Comparison of ENCODE assay signal across 1 cellular context in the genomic region with DNA sequence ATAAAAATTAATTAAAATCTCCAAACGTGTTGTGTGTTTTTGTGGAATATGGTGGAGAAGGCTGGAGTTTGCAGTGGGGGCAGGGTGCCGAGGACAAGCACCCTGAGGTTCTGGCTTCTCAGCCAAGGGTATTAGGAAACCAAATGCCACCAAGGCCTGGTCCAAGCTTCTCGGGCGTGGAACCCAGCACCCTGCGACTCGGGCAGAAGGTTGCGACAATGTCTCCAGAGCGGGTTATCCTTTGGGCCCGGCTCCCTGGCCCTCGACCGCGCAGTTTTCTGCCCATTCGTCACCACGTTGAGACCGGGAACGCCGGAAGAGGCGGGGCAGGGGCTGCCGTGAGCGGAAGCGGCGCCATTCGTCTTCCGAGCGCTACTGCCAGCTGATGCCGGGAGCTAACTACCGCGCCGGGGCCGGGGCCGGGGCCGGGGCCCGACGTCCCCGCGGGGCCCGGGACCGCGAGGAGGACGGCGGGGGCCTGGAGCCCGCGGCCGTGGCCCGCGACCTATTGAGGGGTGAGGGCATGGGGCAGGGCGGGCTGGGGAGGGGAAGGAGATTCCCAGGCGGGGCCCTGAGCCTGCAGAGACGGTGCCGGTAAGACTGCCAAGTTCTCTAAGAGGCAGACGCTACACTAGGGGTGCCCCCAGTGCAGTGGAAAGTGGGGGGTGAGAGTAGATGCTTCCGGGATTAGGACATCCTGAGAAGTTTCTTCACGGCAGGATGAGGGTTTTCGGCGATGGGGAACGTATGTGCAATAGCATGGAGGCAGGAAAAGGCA.
TF ChIP-seq lines count a peak whose summit lies in the region.

RRP36 (plus strand) TSS at position 354 of the 778 bp plus-strand sequence; CDS start at position 386, 32 bp downstream.

TF ChIP-seq in SK-N-SH, 30 proteins besides CTCF, POLR2A, EP300 and RAD21 (continued from another document):
- peak; percentile 62 for TF ChIP-seq PBX3 (IDR thresholded peaks at IDR 0.05)
- peak; percentile 79; the same call in 1 of the 2 replicates for TF ChIP-seq TAF1 (IDR thresholded peaks at IDR 0.05; ENCODE audit: borderline replicate concordance, low read depth, low read length)
- TF ChIP-seq, protein P1, sequence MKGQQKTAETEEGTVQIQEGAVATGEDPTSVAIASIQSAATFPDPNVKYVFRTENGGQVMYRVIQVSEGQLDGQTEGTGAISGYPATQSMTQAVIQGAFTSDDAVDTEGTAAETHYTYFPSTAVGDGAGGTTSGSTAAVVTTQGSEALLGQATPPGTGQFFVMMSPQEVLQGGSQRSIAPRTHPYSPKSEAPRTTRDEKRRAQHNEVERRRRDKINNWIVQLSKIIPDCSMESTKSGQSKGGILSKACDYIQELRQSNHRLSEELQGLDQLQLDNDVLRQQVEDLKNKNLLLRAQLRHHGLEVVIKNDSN (IDR thresholded peaks at IDR 0.05; ENCODE audit: borderline replicate concordance, low read depth), result no peak
- TF ChIP-seq RFX5 (IDR thresholded peaks at IDR 0.05; ENCODE audit: low read length), result no peak
- TF ChIP-seq MEF2A (IDR thresholded peaks at IDR 0.05; ENCODE audit: borderline replicate concordance, low read depth), result no peak
- TF ChIP-seq TEAD4 (IDR thresholded peaks at IDR 0.05; ENCODE audit: borderline replicate concordance, insufficient read depth), result no peak
- peak; percentile 86 for TF ChIP-seq YY1 (IDR thresholded peaks at IDR 0.05; ENCODE audit: low read depth)
- no peak for TF ChIP-seq FOSL2 (IDR thresholded peaks at IDR 0.05; ENCODE audit: borderline replicate concordance, low read depth)
- no peak for TF ChIP-seq FOXJ3 (CRISPR knock-in tag; IDR thresholded peaks at IDR 0.05)
TF ChIP-seq in SK-N-SH: peak in this region for 10.
